In the genomic region with DNA sequence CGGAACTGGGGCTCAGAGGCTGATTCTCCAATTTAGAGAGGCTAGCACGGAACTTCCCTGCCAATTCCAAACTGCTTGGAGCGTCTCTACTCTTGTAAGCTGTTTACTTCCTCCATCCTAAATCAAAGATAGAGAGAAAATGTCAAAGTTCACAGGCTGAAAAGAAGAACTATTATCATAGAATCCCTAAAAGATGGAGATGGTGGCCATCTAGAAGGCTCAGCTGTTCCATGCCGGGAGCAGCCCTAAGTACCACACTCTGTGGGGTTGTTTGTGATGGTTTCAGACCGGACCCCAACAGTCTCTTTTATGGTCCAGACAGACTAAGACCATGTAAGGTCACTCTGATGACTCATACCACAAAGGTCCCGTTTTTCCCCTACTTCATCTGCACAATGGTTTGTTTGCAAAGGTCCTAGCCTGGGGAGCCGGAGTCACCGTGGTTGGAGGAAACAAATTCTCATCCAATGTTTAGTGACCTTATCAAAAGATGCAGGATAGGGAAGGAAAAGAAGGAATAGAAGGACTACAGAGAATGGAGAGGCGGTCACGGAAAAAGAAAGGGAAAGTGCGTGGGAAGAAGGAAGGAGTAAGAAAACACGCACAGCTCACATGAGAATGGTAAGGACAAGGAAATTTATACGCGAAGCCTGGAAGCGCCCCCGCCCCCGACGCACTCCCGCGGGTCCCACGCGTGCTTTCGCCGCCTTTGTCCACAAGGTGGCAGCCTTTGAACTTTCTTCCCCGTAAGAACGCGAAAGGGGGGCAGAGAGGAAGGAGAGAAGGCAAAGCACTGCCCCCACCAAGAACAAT, we compare ENCODE assay signal across 1 cellular context.
A peak's percentile ranks its signal among the peaks of the same experiment; 100 is the strongest.
TF ChIP-seq lines count a peak whose summit lies in the region.

No MANE protein-coding gene starts in this region.

TF ChIP-seq in A549, 52 proteins besides CTCF, POLR2A, EP300 and RAD21 (continued from another document):
- 0 out of 2 replicates have a peak, but pooled peaks have one; percentile 45 for TF ChIP-seq RARB (CRISPR knock-in tag; IDR thresholded peaks at IDR 0.05)
